15 cellular contexts compared by ENCODE assay signal in the genomic region with DNA sequence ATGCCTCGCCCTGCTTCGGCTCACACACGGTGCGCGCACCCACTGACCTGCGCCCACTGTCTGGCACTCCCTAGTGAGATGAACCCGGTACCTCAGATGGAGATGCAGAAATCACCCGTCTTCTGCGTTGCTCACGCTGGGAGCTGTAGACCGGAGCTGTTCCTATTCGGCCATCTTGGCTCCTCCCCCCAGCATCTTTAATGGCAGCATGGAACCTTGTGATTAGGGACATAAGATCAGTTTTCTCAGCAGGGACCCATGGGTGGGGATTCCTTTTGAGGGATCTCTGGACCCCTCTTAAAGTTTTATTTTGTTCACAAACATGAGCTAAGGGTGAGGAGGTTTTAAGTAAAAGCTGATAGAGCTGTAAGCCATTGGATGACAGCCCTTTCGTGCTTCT. TPM values are rescaled to one million over a fixed set of nuclear protein-coding genes. Genes with fewer than 3 reads are reported as not detected.
DNase-seq lines count a peak whose midpoint lies in the region; ATAC-seq, FAIRE-seq and TF ChIP-seq lines count a peak whose summit lies in the region.
"Not testable (repeated sequence)": the region's sequence is repeated elsewhere in the genome, so short reads cannot be mapped to it uniquely, and the experiment has no call there.
"Had no signal": no experiment of that assay in that cellular context is flagged by ENCODE, and none has a peak within 500 bp of the region (broad histone marks: within the 10 kb centered on the region; RNA-seq: fewer than 3 reads in every experiment).

No MANE protein-coding gene starts in this region.

- CTCF ChIA-PET in SK-N-SH (lab: Yijun Ruan, JAX) = interaction anchor here (1.3 kb wide), 1 partner anchor 10 kb away, joined by 10 read pairs; no protein-coding TSS in a partner anchor
- CTCF ChIA-PET in K562 (lab: Yijun Ruan, JAX; ENCODE audit: low intra/inter-chr PET ratio) = not testable (repeated sequence)

- 12% methylated on average over 10 of the region's 13 CpGs for WGBS in SK-N-SH (ENCODE audit: low lambda C conversion rate)
- WGBS in K562 (ENCODE audit: insufficient coverage, low coverage, missing lambda C conversion rate) = 10% methylated on average over 6 of the region's 13 CpGs

- TF ChIP-seq EP300 in SK-N-SH (IDR thresholded peaks at IDR 0.05; ENCODE audit: borderline replicate concordance in 1 of 2, low read depth in 1 of 2, low read length in 1 of 2); K562 (IDR thresholded peaks at IDR 0.05; ENCODE audit: low read length): not testable (repeated sequence)

- H3K9me3 ChIP-seq in SK-N-SH; K562 (replicated peaks; ENCODE audit: control insufficient read depth, insufficient read depth, low read depth, low read length); neural progenitor cell (ENCODE audit: low read depth): not testable (repeated sequence)

- not testable (repeated sequence) for TF ChIP-seq RAD21 in SK-N-SH (IDR thresholded peaks at IDR 0.05; ENCODE audit: low read length); K562 (CRISPR knock-in tag; conservative IDR thresholded peaks at IDR 0.05 in 1 of 2, IDR thresholded peaks at IDR 0.05 in 1 of 2)

- not testable (repeated sequence) for H3K9me1 ChIP-seq in K562 (ENCODE audit: control insufficient read depth, insufficient read depth, low read length)

- H3K27me3 ChIP-seq in H7 (ENCODE audit: control insufficient read depth, insufficient read depth, low read length); SK-N-SH (ENCODE audit: insufficient read depth); K562 (ENCODE audit: control insufficient read depth in 2 of 2, insufficient read depth in 2 of 2, low read length in 2 of 2); neural progenitor cell: not testable (repeated sequence)

- not testable (repeated sequence) for TF ChIP-seq CTCF in SK-N-SH (IDR thresholded peaks at IDR 0.05); K562 (IDR thresholded peaks at IDR 0.05 in 2 of 3, conservative IDR thresholded peaks at IDR 0.05 in 1 of 3; ENCODE audit: insufficient read depth in 2 of 3, low read depth in 1 of 3, low read length in 3 of 3); neural progenitor cell (IDR thresholded peaks at IDR 0.05)

- H3K36me3 Mint-ChIP-seq in neural progenitor cell = not testable (repeated sequence)

- H3K36me3 ChIP-seq in H7 (replicated peaks; ENCODE audit: control insufficient read depth, insufficient read depth, low read length); SK-N-SH (replicated peaks in 1 of 2; ENCODE audit: control insufficient read depth in 1 of 2, insufficient read depth in 2 of 2, low read length in 1 of 2); K562 (ENCODE audit: control insufficient read depth, insufficient read depth, low read length); neural progenitor cell: not testable (repeated sequence)

- not testable (repeated sequence) for H4K20me1 ChIP-seq in SK-N-SH (ENCODE audit: insufficient read depth); K562 (replicated peaks; ENCODE audit: control insufficient read depth, insufficient read depth, low read length); neural progenitor cell (ENCODE audit: low read depth)

- not testable (repeated sequence) for H3K4me1 Mint-ChIP-seq in neural progenitor cell

- FAIRE-seq in K562 (lab: Jason Lieb, UNC) = not testable (repeated sequence)

- H3K27me3 Mint-ChIP-seq in neural progenitor cell (ENCODE audit: insufficient read depth, low read depth) = not testable (repeated sequence)

- POLR2A ChIA-PET in SK-N-SH (lab: Yijun Ruan, JAX); K562 (lab: Yijun Ruan, JAX): not testable (repeated sequence)

- not testable (repeated sequence) for H3K9ac ChIP-seq in SK-N-SH; K562 (ENCODE audit: insufficient read depth in 1 of 2, low read depth in 2 of 2, low read length in 2 of 2); neural progenitor cell

- TF ChIP-seq POLR2A in K562 (conservative IDR thresholded peaks at IDR 0.05) = not testable (repeated sequence)

- intact Hi-C loops in K562 (cut with micrococcal nuclease) = not testable (repeated sequence)

- not testable (repeated sequence) for H3K9me3 Mint-ChIP-seq in neural progenitor cell

- DNase-seq in DMS114 treated with DMSO at 0.1 percent for 48 hours (lab: John Stamatoyannopoulos, UW; ENCODE audit: unreplicated experiment) = peak; percentile 3
- DNase-seq in H7; SK-N-SH; K562 (ENCODE audit: extremely low read depth in 1 of 4, low spot score in 3 of 4); neural progenitor cell (ENCODE audit: low spot score): not testable (repeated sequence)
- peak; percentile 18 for DNase-seq in LoVo (ENCODE audit: low spot score)
- DNase-seq in NCI-H748 (lab: John Stamatoyannopoulos, UW; ENCODE audit: unreplicated experiment) = peak; percentile 56

- H3K4me3 Mint-ChIP-seq in neural progenitor cell = not testable (repeated sequence)

- peak overlapping the region; percentile 53 for H3K4me2 ChIP-seq in SK-N-SH
- H3K4me2 ChIP-seq in K562 (ENCODE audit: insufficient read depth, low read length) = peak overlapping the region; percentile 26; the same call in 1 of the 2 replicates
- not testable (repeated sequence) for H3K4me2 ChIP-seq in neural progenitor cell

- in situ Hi-C loops in K562 (cut with MboI) = not testable (repeated sequence)

- not testable (repeated sequence) for BruUV-seq in K562 (replicated peaks; lab: Mats Ljungman, UMichigan)

- not testable (repeated sequence) for H3F3A ChIP-seq in SK-N-SH (replicated peaks; ENCODE audit: insufficient read depth); neural progenitor cell (ENCODE audit: low read depth)

- not testable (repeated sequence) for H3K4me1 ChIP-seq in SK-N-SH (ENCODE audit: control insufficient read depth in 1 of 2, insufficient read depth in 2 of 2, low read depth in 1 of 2, low read length in 1 of 2); K562 (replicated peaks in 1 of 2; ENCODE audit: control insufficient read depth in 2 of 2, insufficient read depth in 2 of 2, low read length in 2 of 2); neural progenitor cell

- H3K4me3 ChIP-seq in H7 (ENCODE audit: insufficient read depth, low read depth, low read length) (peak overlapping the region; percentile 17; the same call in 1 of the 2 replicates), SK-N-SH (ENCODE audit: low read depth in 2 of 2, low read length in 1 of 2) (peak overlapping the region; percentile 14 to 33; a peak in 3 of 4 replicates)
- H3K4me3 ChIP-seq in K562, neural progenitor cell: not testable (repeated sequence)

- not testable (repeated sequence) for H3K79me2 ChIP-seq in SK-N-SH (ENCODE audit: insufficient read depth); K562 (ENCODE audit: control insufficient read depth, insufficient read depth, low read length); neural progenitor cell (ENCODE audit: low read depth)

- H3K27ac ChIP-seq in SK-N-SH (ENCODE audit: low read depth in 2 of 2, low read length in 1 of 2); K562 (ENCODE audit: extremely low read depth, low read depth, low read length); neural progenitor cell: not testable (repeated sequence)

- H2AFZ ChIP-seq in SK-N-SH (ENCODE audit: low read depth) = peak overlapping the region; percentile 84
- H2AFZ ChIP-seq in K562 (ENCODE audit: low read depth, low read length) = 0 out of 2 replicates have a peak overlapping the region, but pooled peaks have one; percentile 8
- H2AFZ ChIP-seq in neural progenitor cell (replicated peaks) = peak overlapping the region; percentile 47

- ATAC-seq in K562 = not testable (repeated sequence)

- H3K27ac Mint-ChIP-seq in neural progenitor cell = not testable (repeated sequence)

- H3K9me2 ChIP-seq in SK-N-SH = not testable (repeated sequence)

RNA-seq across cellular contexts. Expression of a gene that starts 9.8 kb away (rescaled TPM):
- total RNA-seq in H7 (2014; rRNA removed; shearing (Covaris generic)) = 0.14 and 0.22 TPM in 2 replicates
- 0.46 and 0.65 TPM in 2 replicates for polyA plus RNA-seq in SK-N-SH (2012; rRNA removed)
- 0.36 and 0.63 TPM in 2 replicates for polyA plus RNA-seq in SK-N-SH (2012; cell fraction: cytosol; rRNA removed)
- polyA plus RNA-seq in SK-N-SH (2012; cell fraction: nucleus; rRNA removed) = 0.59 and 1.2 TPM in 2 replicates
- total RNA-seq in K562 (2011; cell fraction: chromatin; rRNA removed; ENCODE audit: low replicate concordance) = 0.30 and 0.49 TPM in 2 replicates
- total RNA-seq in K562 (2011; cell fraction: nucleolus; rRNA removed) = under 0.01 and 0.39 TPM in 2 replicates
- total RNA-seq in K562 (2011; cell fraction: nucleoplasm; rRNA removed) = 0.07 and 0.69 TPM in 2 replicates
- under 0.01 TPM in 1 of 2 replicates, not detected in the other for total RNA-seq in K562 (2014; rRNA removed)
- total RNA-seq in K562 (2014; rRNA removed; fragmentation: Illumina TruSeq; extraction: Trizol) = 0.16 TPM in 1 of 2 replicates, not detected in the other
- total RNA-seq in K562 (2015; rRNA removed; fragmentation: Illumina TruSeq; extraction: Trizol) = under 0.01 TPM in 1 of 2 replicates, not detected in the other
- 0.02 and 0.20 TPM in 2 replicates for total RNA-seq in K562 (2021)
- polyA plus RNA-seq in K562 (2011; rRNA removed) = 0.01 and 0.04 TPM in 2 replicates
- 0.03 TPM in 2 replicates for polyA plus RNA-seq in K562 (2011; cell fraction: cytosol; rRNA removed)
- polyA plus RNA-seq in K562 (2011; cell fraction: nucleus; rRNA removed) = 0.18 and 0.37 TPM in 2 replicates
- 0.07 TPM in 1 of 2 replicates, not detected in the other for polyA plus RNA-seq in K562 (2012)
- not detected in 2 replicates for polyA plus RNA-seq in K562 (2014; fragmentation: Illumina TruSeq; extraction: Trizol)
- not detected for polyA plus RNA-seq in K562 (2014; fragmentation: Nextera tagmentation; extraction: Ambion mirVana)
- polyA plus RNA-seq in K562 (2014; rRNA removed) = 0.01 TPM in 1 of 2 replicates, not detected in the other
- polyA minus RNA-seq in K562 (2011; rRNA and poly(A)+ RNA removed) = 0.04 and 0.90 TPM in 2 replicates
- polyA minus RNA-seq in K562 (2011; cell fraction: cytosol; rRNA and poly(A)+ RNA removed) = not detected in 2 replicates
- 0.13 and 0.56 TPM in 2 replicates for polyA minus RNA-seq in K562 (2011; cell fraction: nucleus; rRNA and poly(A)+ RNA removed)
- total RNA-seq in neural progenitor cell (ENCODE audit: low replicate concordance) = 0.56 and 0.60 TPM in 2 replicates
- total RNA-seq: CD4-positive, alpha-beta T cell; G401; IMR-90 had no signal
- polyA plus RNA-seq: IMR-90 had no signal

RNA-seq across cellular contexts. Expression of a gene that starts 12.4 kb away (rescaled TPM):
- total RNA-seq in H7 (2014; rRNA removed; shearing (Covaris generic)) = not detected in 2 replicates
- polyA plus RNA-seq in SK-N-SH (2012; rRNA removed) (0.23 and 0.42 TPM in 2 replicates), K562 (2011; rRNA removed) (not detected in 2 replicates), K562 (2014; fragmentation: Illumina TruSeq; extraction: Trizol) (not detected in 2 replicates), K562 (2014; fragmentation: Nextera tagmentation; extraction: Ambion mirVana) (not detected), K562 (2014; rRNA removed) (not detected in 2 replicates)
- polyA plus RNA-seq in SK-N-SH (2012; cell fraction: cytosol; rRNA removed) = 0.04 TPM in 1 of 2 replicates, not detected in the other
- 2.4 and 2.8 TPM in 2 replicates for polyA plus RNA-seq in SK-N-SH (2012; cell fraction: nucleus; rRNA removed)
- total RNA-seq in K562 (2011; cell fraction: chromatin; rRNA removed; ENCODE audit: low replicate concordance) = 0.28 and 0.51 TPM in 2 replicates
- total RNA-seq in K562 (2011; cell fraction: nucleolus; rRNA removed) = not detected in 2 replicates
- total RNA-seq in K562 (2011; cell fraction: nucleoplasm; rRNA removed) = not detected in 2 replicates
- total RNA-seq in K562 (2014; rRNA removed) (not detected in 2 replicates), K562 (2014; rRNA removed; fragmentation: Illumina TruSeq; extraction: Trizol) (not detected in 2 replicates), K562 (2015; rRNA removed; fragmentation: Illumina TruSeq; extraction: Trizol) (not detected in 2 replicates), K562 (2021) (not detected in 2 replicates), neural progenitor cell (ENCODE audit: low replicate concordance) (not detected in 2 replicates)
- polyA plus RNA-seq in K562 (2011; cell fraction: cytosol; rRNA removed) = not detected in 2 replicates
- polyA plus RNA-seq in K562 (2011; cell fraction: nucleus; rRNA removed) = 0.23 TPM in 1 of 2 replicates, not detected in the other
- not detected in 2 replicates for polyA plus RNA-seq in K562 (2012)
- not detected in 2 replicates for polyA minus RNA-seq in K562 (2011; rRNA and poly(A)+ RNA removed)
- not detected in 2 replicates for polyA minus RNA-seq in K562 (2011; cell fraction: cytosol; rRNA and poly(A)+ RNA removed)
- polyA minus RNA-seq in K562 (2011; cell fraction: nucleus; rRNA and poly(A)+ RNA removed) = not detected in 2 replicates
- total RNA-seq: CD4-positive, alpha-beta T cell; G401; HFFc6; IMR-90; T-cell; T-helper 2 cell treated with Interferon-gamma antibody and Interleukin-4, amounts not matched to agents 100 ng/mL and 5 ng/mL, for 36 hours had no signal
- polyA plus RNA-seq: A549, IMR-90 had no signal

RNA-seq across cellular contexts. Expression of a gene that starts 39.2 kb away (rescaled TPM):
- not detected in 2 replicates for total RNA-seq in H7 (2014; rRNA removed; shearing (Covaris generic))
- polyA plus RNA-seq in SK-N-SH (2012; rRNA removed) = not detected in 2 replicates
- polyA plus RNA-seq in SK-N-SH (2012; cell fraction: cytosol; rRNA removed) = not detected in 2 replicates
- polyA plus RNA-seq in SK-N-SH (2012; cell fraction: nucleus; rRNA removed) = not detected in 2 replicates
- not detected in 2 replicates for total RNA-seq in K562 (2011; cell fraction: chromatin; rRNA removed; ENCODE audit: low replicate concordance)
- not detected in 2 replicates for total RNA-seq in K562 (2011; cell fraction: nucleolus; rRNA removed)
- total RNA-seq in K562 (2011; cell fraction: nucleoplasm; rRNA removed) = not detected in 2 replicates
- not detected in 2 replicates for total RNA-seq in K562 (2014; rRNA removed)
- total RNA-seq in K562 (2014; rRNA removed; fragmentation: Illumina TruSeq; extraction: Trizol) = not detected in 2 replicates
- not detected in 2 replicates for total RNA-seq in K562 (2015; rRNA removed; fragmentation: Illumina TruSeq; extraction: Trizol)
- not detected in 2 replicates for total RNA-seq in K562 (2021)
- not detected in 2 replicates for polyA plus RNA-seq in K562 (2011; rRNA removed)
- polyA plus RNA-seq in K562 (2011; cell fraction: cytosol; rRNA removed) = not detected in 2 replicates
- not detected in 2 replicates for polyA plus RNA-seq in K562 (2011; cell fraction: nucleus; rRNA removed)
- polyA plus RNA-seq in K562 (2012) = not detected in 2 replicates
- polyA plus RNA-seq in K562 (2014; fragmentation: Illumina TruSeq; extraction: Trizol) = not detected in 2 replicates
- not detected for polyA plus RNA-seq in K562 (2014; fragmentation: Nextera tagmentation; extraction: Ambion mirVana)
- polyA plus RNA-seq in K562 (2014; rRNA removed) = not detected in 2 replicates
- polyA minus RNA-seq in K562 (2011; rRNA and poly(A)+ RNA removed) = not detected in 2 replicates
- polyA minus RNA-seq in K562 (2011; cell fraction: cytosol; rRNA and poly(A)+ RNA removed) = not detected in 2 replicates
- polyA minus RNA-seq in K562 (2011; cell fraction: nucleus; rRNA and poly(A)+ RNA removed) = not detected in 2 replicates
- not detected in 2 replicates for total RNA-seq in neural progenitor cell (ENCODE audit: low replicate concordance)
- total RNA-seq: CD4-positive, alpha-beta T cell; G401; HFFc6; IMR-90; Peyer's patch; T-cell; T-helper 2 cell treated with Interferon-gamma antibody and Interleukin-4, amounts not matched to agents 100 ng/mL and 5 ng/mL, for 36 hours had no signal
- polyA plus RNA-seq: A549, IMR-90 had no signal

Comparison
In these comparisons a context has a peak if more than half of its experiments do, and no peak if none do; other contexts are left out.
1. H2AFZ ChIP-seq: peak in every context shown above with its lines; median percentile 84 in SK-N-SH; 47 in neural progenitor cell; 8 in K562.